Comparison of ENCODE assay signal across 14 cellular contexts in genomic region chr21:46392921-46393320, GRCh38.
A peak's percentile ranks its signal among the peaks of the same experiment; 100 is the strongest.
DNase-seq lines count a peak whose midpoint lies in the region; ATAC-seq and TF ChIP-seq lines count a peak whose summit lies in the region.
"Had no signal": no experiment of that assay in that cellular context is flagged by ENCODE, and none has a peak within 500 bp of the region (broad histone marks: within the 10 kb centered on the region; RNA-seq: fewer than 3 reads in every experiment).

No MANE protein-coding gene starts in this region.

- H4K20me1 ChIP-seq in PC-3 (ENCODE audit: low read length) = no peaks in the 10 kb centered on the region

- H3K27me3 Mint-ChIP-seq in central memory CD8-positive, alpha-beta T cell = no peaks in the 10 kb centered on the region
- no peaks in the 10 kb centered on the region for H3K27me3 Mint-ChIP-seq in progenitor cell of endocrine pancreas
- H3K27me3 Mint-ChIP-seq: memory B cell had no signal

- H3K9me3 Mint-ChIP-seq in central memory CD8-positive, alpha-beta T cell = no peaks in the 10 kb centered on the region
- H3K9me3 Mint-ChIP-seq in progenitor cell of endocrine pancreas (ENCODE audit: low read depth) = no peaks in the 10 kb centered on the region
- H3K9me3 Mint-ChIP-seq: activated T-helper 1 cell treated with anti-CD3 and anti-CD28 coated beads, Interleukin-12 subunit alpha, Interleukin-12 subunit beta, Interleukin-2, Interleukin-4 antibody, amounts not matched to agents 30 ng/mL and 10 ng/mL and 1 ng/mL, durations not matched to agents 14 hours and 24 hours and 36 hours; memory B cell had no signal

- H3K27ac ChIP-seq in liver (ENCODE audit: low read depth in 1 of 2, low read length in 2 of 2) (peak overlapping the region; percentile 97), testis (peak overlapping the region; percentile 1 to 51), PC-3 (ENCODE audit: low read length) (no peak overlapping the region)
- H3K27ac ChIP-seq: 22Rv1, KMS-11 had no signal

- H3K4me1 ChIP-seq in liver (ENCODE audit: control insufficient read depth in 4 of 4, insufficient read depth in 4 of 4, low read length in 3 of 4) = peaks cover 0 to 25% (median 15%) of the 10 kb centered on the region in 4 donors
- peaks cover 36% of the 10 kb centered on the region for H3K4me1 ChIP-seq in testis
- no peaks in the 10 kb centered on the region for H3K4me1 ChIP-seq in PC-3 (ENCODE audit: insufficient read depth, low read length)

- no peak overlapping the region for H3K4me3 Mint-ChIP-seq in central memory CD8-positive, alpha-beta T cell
- H3K4me3 Mint-ChIP-seq in progenitor cell of endocrine pancreas (ENCODE audit: low read depth) = no peak overlapping the region
- H3K4me3 Mint-ChIP-seq: activated T-helper 1 cell treated with anti-CD3 and anti-CD28 coated beads, Interleukin-12 subunit alpha, Interleukin-12 subunit beta, Interleukin-2, Interleukin-4 antibody, amounts not matched to agents 30 ng/mL and 10 ng/mL and 1 ng/mL, durations not matched to agents 14 hours and 24 hours and 36 hours; memory B cell had no signal

- H3K36me3 ChIP-seq in liver (ENCODE audit: control insufficient read depth in 4 of 4, insufficient read depth in 3 of 4, low read depth in 1 of 4, low read length in 3 of 4) (peaks cover 4 to 28% (median 8%) of the 10 kb centered on the region in 4 donors), testis (ENCODE audit: low read depth, missing control alignments) (no peaks in the 10 kb centered on the region), PC-3 (ENCODE audit: low read depth, low read length) (peaks cover 23% of the 10 kb centered on the region)

- H3K4me3 ChIP-seq in liver (ENCODE audit: low read depth in 1 of 3, low read length in 3 of 3) (no peak overlapping the region), testis (no peak overlapping the region), PC-3 (ENCODE audit: low read length) (no peak overlapping the region)

- TF ChIP-seq CTCF in liver (IDR thresholded peaks at IDR 0.05; ENCODE audit: low read depth, low read length, missing input control) (no peak), testis (IDR thresholded peaks at IDR 0.05) (no peak), progenitor cell of endocrine pancreas (IDR thresholded peaks at IDR 0.05; ENCODE audit: unreplicated experiment) (no peak), PC-3 (conservative IDR thresholded peaks at IDR 0.05; ENCODE audit: low read depth, low read length) (no peak)

- H3K4me1 Mint-ChIP-seq in central memory CD8-positive, alpha-beta T cell = peaks cover 6% of the 10 kb centered on the region
- peaks cover 15% of the 10 kb centered on the region for H3K4me1 Mint-ChIP-seq in progenitor cell of endocrine pancreas (ENCODE audit: low read depth)
- H3K4me1 Mint-ChIP-seq: memory B cell had no signal

- no peak overlapping the region for H3K4me2 ChIP-seq in PC-3 (ENCODE audit: low read length)
- H3K4me2 ChIP-seq: KMS-11 had no signal

- no peaks in the 10 kb centered on the region for H3F3A ChIP-seq in PC-3 (ENCODE audit: low read length, unreplicated experiment)

- CTCF ChIA-PET in PC-3 (lab: Charles Lee) = no interaction called here

- POLR2A ChIA-PET in PC-3 (lab: Charles Lee; ENCODE audit: unreplicated experiment) = no interaction called here

- peak; percentile 27 for DNase-seq in DMS 273 (lab: John Stamatoyannopoulos, UW; ENCODE audit: unreplicated experiment)
- no peak for DNase-seq in DMS 273 treated with DMSO at 0.1 percent for 48 hours (lab: John Stamatoyannopoulos, UW)
- no peak for DNase-seq in central memory CD8-positive, alpha-beta T cell (ENCODE audit: low spot score in 2 of 2)
- peak; percentile 71 for DNase-seq in testis
- DNase-seq in progenitor cell of endocrine pancreas (ENCODE audit: low spot score, unreplicated experiment) = no peak
- DNase-seq in PC-3 = no peak
- no peak for DNase-seq in DMS79 treated with DMSO at 0.1 percent for 48 hours (lab: John Stamatoyannopoulos, UW)
- DNase-seq: small intestine had no signal

- peak overlapping the region; percentile 79 for H3K27ac Mint-ChIP-seq in central memory CD8-positive, alpha-beta T cell (ENCODE audit: low read depth)
- no peak overlapping the region for H3K27ac Mint-ChIP-seq in progenitor cell of endocrine pancreas
- H3K27ac Mint-ChIP-seq: activated T-helper 1 cell treated with anti-CD3 and anti-CD28 coated beads, Interleukin-12 subunit alpha, Interleukin-12 subunit beta, Interleukin-2, Interleukin-4 antibody, amounts not matched to agents 30 ng/mL and 10 ng/mL and 1 ng/mL, durations not matched to agents 14 hours and 24 hours and 36 hours; memory B cell had no signal

- no peak for TF ChIP-seq RAD21 in liver (IDR thresholded peaks at IDR 0.05)

- intact Hi-C loops in testis (cut with DNase I; ENCODE audit: low total_unique reads) = no loop called here
- intact Hi-C loops in PC-3 (cut with micrococcal nuclease) = no loop called here

- H3K36me3 Mint-ChIP-seq in central memory CD8-positive, alpha-beta T cell (ENCODE audit: insufficient read depth) = peaks cover 18% of the 10 kb centered on the region
- H3K36me3 Mint-ChIP-seq in progenitor cell of endocrine pancreas (ENCODE audit: insufficient read depth) = peaks cover 16% of the 10 kb centered on the region

- 62% methylated on average over 13 of the region's 13 CpGs for WGBS in liver
- WGBS in testis, 2 donors = 24 to 38% methylated on average over 10 to 13 of the region's 13 CpGs

- no peak for ATAC-seq in central memory CD8-positive, alpha-beta T cell (replicated peaks; ENCODE audit: extremely low read depth, poor library complexity, severe bottlenecking)
- no peak for ATAC-seq in PC-3
- ATAC-seq: activated CD4-positive, CD25-positive, alpha-beta regulatory T cell treated with anti-CD3 and anti-CD28 coated beads, Interleukin-2, amount 50 U/mL, for 24 hours had no signal

- no peaks in the 10 kb centered on the region for H3K9me3 ChIP-seq in liver (ENCODE audit: control insufficient read depth in 4 of 4, low read length in 3 of 4)
- H3K9me3 ChIP-seq in testis = no peaks in the 10 kb centered on the region
- no peaks in the 10 kb centered on the region for H3K9me3 ChIP-seq in PC-3 (ENCODE audit: low read length)

- H3K9me2 ChIP-seq in PC-3 (replicated peaks; ENCODE audit: low read length) = no peaks in the 10 kb centered on the region

- no peaks in the 10 kb centered on the region for H3K27me3 ChIP-seq in liver (ENCODE audit: control insufficient read depth in 4 of 4, insufficient read depth in 4 of 4, low read length in 3 of 4)
- no peaks in the 10 kb centered on the region for H3K27me3 ChIP-seq in testis
- no peaks in the 10 kb centered on the region for H3K27me3 ChIP-seq in PC-3 (ENCODE audit: low read length)

- no peaks in the 10 kb centered on the region for H3K79me2 ChIP-seq in PC-3 (ENCODE audit: low read length)

- H3K9ac ChIP-seq in liver (ENCODE audit: low read depth in 1 of 2, low read length in 2 of 2) = no peak overlapping the region
- no peak overlapping the region for H3K9ac ChIP-seq in PC-3 (ENCODE audit: low read length)
- H3K9ac ChIP-seq: KMS-11 had no signal

- no peak for TF ChIP-seq POLR2A in testis (IDR thresholded peaks at IDR 0.05)

- BruUV-seq in PC-3 (replicated peaks; lab: Mats Ljungman, UMichigan) = no TSS peak

- no peak overlapping the region for H2AFZ ChIP-seq in PC-3 (ENCODE audit: low read length)

TF ChIP-seq in liver, 16 proteins besides CTCF, POLR2A, EP300 and RAD21:
- no peak for TF ChIP-seq TAF1 (conservative IDR thresholded peaks at IDR 0.05)
- TF ChIP-seq HNF4A (conservative IDR thresholded peaks at IDR 0.05) = no peak
- TF ChIP-seq, protein P1, sequence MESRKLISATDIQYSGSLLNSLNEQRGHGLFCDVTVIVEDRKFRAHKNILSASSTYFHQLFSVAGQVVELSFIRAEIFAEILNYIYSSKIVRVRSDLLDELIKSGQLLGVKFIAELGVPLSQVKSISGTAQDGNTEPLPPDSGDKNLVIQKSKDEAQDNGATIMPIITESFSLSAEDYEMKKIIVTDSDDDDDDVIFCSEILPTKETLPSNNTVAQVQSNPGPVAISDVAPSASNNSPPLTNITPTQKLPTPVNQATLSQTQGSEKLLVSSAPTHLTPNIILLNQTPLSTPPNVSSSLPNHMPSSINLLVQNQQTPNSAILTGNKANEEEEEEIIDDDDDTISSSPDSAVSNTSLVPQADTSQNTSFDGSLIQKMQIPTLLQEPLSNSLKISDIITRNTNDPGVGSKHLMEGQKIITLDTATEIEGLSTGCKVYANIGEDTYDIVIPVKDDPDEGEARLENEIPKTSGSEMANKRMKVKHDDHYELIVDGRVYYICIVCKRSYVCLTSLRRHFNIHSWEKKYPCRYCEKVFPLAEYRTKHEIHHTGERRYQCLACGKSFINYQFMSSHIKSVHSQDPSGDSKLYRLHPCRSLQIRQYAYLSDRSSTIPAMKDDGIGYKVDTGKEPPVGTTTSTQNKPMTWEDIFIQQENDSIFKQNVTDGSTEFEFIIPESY (IDR thresholded peaks at IDR 0.05) = no peak
- TF ChIP-seq SP1 (IDR thresholded peaks at IDR 0.05) = no peak
- TF ChIP-seq NR2F2 (IDR thresholded peaks at IDR 0.05) = no peak
- TF ChIP-seq JUND (IDR thresholded peaks at IDR 0.05) = no peak

Comparison
In these comparisons a context has a peak if more than half of its experiments do, and no peak if none do; other contexts are left out.
1. DNase-seq: peak in DMS 273 (single experiment) and testis (single experiment); none in DMS 273 treated with DMSO at 0.1 percent for 48 hours (single experiment), central memory CD8-positive, alpha-beta T cell (0 of 2), progenitor cell of endocrine pancreas (single experiment), PC-3 (single experiment) and DMS79 treated with DMSO at 0.1 percent for 48 hours (single experiment).